Comparison of ENCODE assay signal across 8 cellular contexts in genomic region chr17:82064433-82065192, GRCh38. TPM values are rescaled to one million over a fixed set of nuclear protein-coding genes. Genes with fewer than 3 reads are reported as not detected.
DNase-seq lines count a peak whose midpoint lies in the region; ATAC-seq, FAIRE-seq and TF ChIP-seq lines count a peak whose summit lies in the region.

No MANE protein-coding gene starts in this region.

- 58% methylated on average over 36 of the region's 36 CpGs for WGBS in HUES64
- 4% methylated on average over 14 of the region's 36 CpGs for WGBS in HepG2 (ENCODE audit: low lambda C conversion rate)
- WGBS in urinary bladder = 33% methylated on average over 36 of the region's 36 CpGs

- peak in 1 of 2 experiments; percentile 58; a peak in 2 of 4 replicates for TF ChIP-seq POLR2A in HepG2 (IDR thresholded peaks at IDR 0.05; ENCODE audit: insufficient read depth in 1 of 2, low read depth in 2 of 2, low read length in 2 of 2)

- H3K4me2 ChIP-seq in HepG2 (ENCODE audit: low read depth, low read length) = peak overlapping the region; percentile 96

- CTCF ChIA-PET in HepG2 (lab: Yijun Ruan, JAX; ENCODE audit: low intra/inter-chr PET ratio, low total read pairs) = no interaction called here

- POLR2A ChIA-PET in HepG2 (lab: Yijun Ruan, JAX) = interaction anchor here (0.6 to 3.4 kb wide), 7 partner anchors 8 to 42 kb away, joined by 3 to 14 read pairs (median 4); partner anchors contain the start of gene DCXR

- H4K20me1 ChIP-seq in HepG2 (ENCODE audit: insufficient read depth, low read length) = no peaks in the 10 kb centered on the region

- in situ Hi-C loops in HepG2 (cut with HindIII; ENCODE audit: extremely low pct_ligation_motif_present, low pct_unique_long_range_greater_than_20kb) = no loop called here

- DNase-seq in AG10803 (ENCODE audit: low read depth) (no peak), ascending aorta (ENCODE audit: low spot score in 2 of 2) (no peak), HepG2 (ENCODE audit: low spot score) (peak; percentile 38), HuH-7 (ENCODE audit: low spot score) (no peak)

- no peak for TF ChIP-seq EP300 in HepG2 (IDR thresholded peaks at IDR 0.05; ENCODE audit: low read depth in 2 of 2, low read length in 2 of 2)
- TF ChIP-seq EP300 in HepG2 (CRISPR knock-in tag; IDR thresholded peaks at IDR 0.05; ENCODE audit: borderline replicate concordance) = no peak

- H3K36me3 ChIP-seq in HUES64 (ENCODE audit: insufficient read depth, low read length) = peaks cover 43% of the 10 kb centered on the region
- H3K36me3 ChIP-seq in ascending aorta = peaks cover 37 to 38% of the 10 kb centered on the region in 2 donors
- H3K36me3 ChIP-seq in HepG2 (replicated peaks in 1 of 2; ENCODE audit: control insufficient read depth in 1 of 2, insufficient read depth in 2 of 2, low read length in 2 of 2) = peaks cover 21 to 40% of the 10 kb centered on the region in 2 experiments
- no peaks in the 10 kb centered on the region for H3K36me3 ChIP-seq in urinary bladder (ENCODE audit: insufficient read depth)

- H2AFZ ChIP-seq in HepG2 (ENCODE audit: low read length) = no peak overlapping the region

- H3K9me3 ChIP-seq in HUES64 (ENCODE audit: insufficient read depth, low read depth, low read length) (no peaks in the 10 kb centered on the region), ascending aorta (no peaks in the 10 kb centered on the region), HepG2 (ENCODE audit: low read length) (no peaks in the 10 kb centered on the region)

- ATAC-seq in HepG2 (peak; percentile 44), GM18519 (IDR thresholded peaks at IDR 0.05; ENCODE audit: low FRiP score, unreplicated experiment) (no peak), HG03520 (IDR thresholded peaks at IDR 0.05; ENCODE audit: unreplicated experiment) (no peak)

- H3K79me2 ChIP-seq in HepG2 (ENCODE audit: insufficient read depth, low read length) = peaks cover 20% of the 10 kb centered on the region

- H3K4me1 ChIP-seq in HUES64 (ENCODE audit: insufficient read depth, low read length) (no peaks in the 10 kb centered on the region), ascending aorta (peaks cover 13 to 18% of the 10 kb centered on the region in 2 donors), HepG2 (ENCODE audit: insufficient read depth, low read length) (peaks cover 28% of the 10 kb centered on the region), urinary bladder (ENCODE audit: insufficient read depth) (peaks cover 4% of the 10 kb centered on the region)

- H3K9ac ChIP-seq in HUES64 (ENCODE audit: low read depth, low read length) (peak overlapping the region; percentile 70), HepG2 (ENCODE audit: insufficient read depth, low read depth, low read length) (peak overlapping the region; percentile 95)

- peak; percentile 23 for FAIRE-seq in HepG2 (lab: Jason Lieb, UNC)

- H3K4me3 ChIP-seq in AG10803 (ENCODE audit: low read length) (peak overlapping the region; percentile 81), HUES64 (ENCODE audit: low read length) (peak overlapping the region; percentile 87), ascending aorta (peak overlapping the region; percentile 87 to 92), HepG2 (replicated peaks in 1 of 3; ENCODE audit: insufficient read depth in 1 of 3, low read depth in 2 of 3, low read length in 3 of 3) (peak overlapping the region; percentile 69 to 99 (median 92)), urinary bladder (ENCODE audit: low read depth, low read length) (peak overlapping the region; percentile 94)

- intact Hi-C loops in ascending aorta (cut with DNase I) (loop anchor here (1.0 to 2.0 kb wide), 2 partner anchors 14 to 34 kb away; partner anchors contain the start of genes FASN, GPS1 and RFNG), HepG2 (cut with micrococcal nuclease; ENCODE audit: unreplicated experiment) (no loop called here)

- no peak for TF ChIP-seq RAD21 in HepG2 (CRISPR knock-in tag; IDR thresholded peaks at IDR 0.05)

- no peak overlapping the region for H3K27ac ChIP-seq in HUES64 (ENCODE audit: low read depth, low read length)
- peak overlapping the region; percentile 92 to 95 for H3K27ac ChIP-seq in ascending aorta
- H3K27ac ChIP-seq in HepG2 (ENCODE audit: extremely low read length, insufficient read depth, low read length) = peak overlapping the region; percentile 64
- peak overlapping the region; percentile 45 for H3K27ac ChIP-seq in urinary bladder (ENCODE audit: low read depth)

- BruUV-seq in HepG2 (replicated peaks; lab: Mats Ljungman, UMichigan) = TSS peak; percentile 65

- H3K27me3 ChIP-seq in HUES64 (ENCODE audit: insufficient read depth, low read length) (no peaks in the 10 kb centered on the region), ascending aorta (no peaks in the 10 kb centered on the region), HepG2 (ENCODE audit: control insufficient read depth in 1 of 2, insufficient read depth in 2 of 2, low read length in 2 of 2) (no peaks in the 10 kb centered on the region)

- TF ChIP-seq CTCF in AG10803 (conservative IDR thresholded peaks at IDR 0.05; ENCODE audit: low read length) (no peak), ascending aorta (IDR thresholded peaks at IDR 0.05) (no peak), HepG2 (CRISPR knock-in tag; IDR thresholded peaks at IDR 0.05) (no peak)

RNA-seq across cellular contexts. Expression of gene DUS1L, which starts 1.0 kb away (rescaled TPM):
- polyA plus RNA-seq in HUES64 (2013, experiment 1 of 2) = 60.5 TPM
- polyA plus RNA-seq in HUES64 (2013, experiment 2 of 2) = 61.0 TPM
- 111 TPM for total RNA-seq in ascending aorta
- total RNA-seq in HepG2 (2016; rRNA removed; fragmentation: Illumina TruSeq; extraction: Trizol) = 67.9 and 109 TPM in 2 replicates
- 206 and 220 TPM in 2 replicates for total RNA-seq in HepG2 (2016; cell fraction: cytosol; rRNA removed; fragmentation: Illumina TruSeq; extraction: Trizol; ENCODE audit: low read depth)
- 58.4 and 113 TPM in 2 replicates for total RNA-seq in HepG2 (2016; cell fraction: insoluble cytoplasmic fraction; rRNA removed; fragmentation: Illumina TruSeq; extraction: Trizol)
- 268 and 276 TPM in 2 replicates for total RNA-seq in HepG2 (2016; cell fraction: membrane; rRNA removed; fragmentation: Illumina TruSeq; extraction: Trizol)
- total RNA-seq in HepG2 (2016; cell fraction: nucleus; rRNA removed; fragmentation: Illumina TruSeq; extraction: Trizol) = 69.9 and 102 TPM in 2 replicates
- 81.0 and 108 TPM in 2 replicates for polyA plus RNA-seq in HepG2 (2011; rRNA removed)
- polyA plus RNA-seq in HepG2 (2011; cell fraction: cytosol; rRNA removed) = 64.5 and 97.7 TPM in 2 replicates
- polyA plus RNA-seq in HepG2 (2011; cell fraction: nucleus; rRNA removed) = 583 and 668 TPM in 2 replicates
- 82.7 and 123 TPM in 2 replicates for polyA plus RNA-seq in HepG2 (2012)
- polyA plus RNA-seq in HepG2 (2016; cell fraction: cytosol; fragmentation: Illumina TruSeq; extraction: Trizol; ENCODE audit: low read depth) = 353 and 384 TPM in 2 replicates
- 138 and 172 TPM in 2 replicates for polyA plus RNA-seq in HepG2 (2016; cell fraction: insoluble cytoplasmic fraction; fragmentation: Illumina TruSeq; extraction: Trizol; ENCODE audit: low read depth)
- 444 and 521 TPM in 2 replicates for polyA plus RNA-seq in HepG2 (2016; cell fraction: membrane; fragmentation: Illumina TruSeq; extraction: Trizol; ENCODE audit: low read depth)
- polyA plus RNA-seq in HepG2 (2016; cell fraction: nucleus; fragmentation: Illumina TruSeq; extraction: Trizol; ENCODE audit: insufficient read depth, low read depth) = 330 and 339 TPM in 2 replicates
- 47.0 and 79.2 TPM in 2 replicates for polyA minus RNA-seq in HepG2 (2011; rRNA and poly(A)+ RNA removed; ENCODE audit: low replicate concordance)
- 31.7 and 34.4 TPM in 2 replicates for polyA minus RNA-seq in HepG2 (2011; cell fraction: cytosol; rRNA and poly(A)+ RNA removed)
- 85.7 and 87.9 TPM in 2 replicates for polyA minus RNA-seq in HepG2 (2011; cell fraction: nucleus; rRNA and poly(A)+ RNA removed)
- 24.5 TPM for total RNA-seq in urinary bladder
- 67.5 TPM for polyA plus RNA-seq in urinary bladder

RNA-seq across cellular contexts. Expression of gene GPS1, which starts 12.9 kb away (rescaled TPM):
- polyA plus RNA-seq in HUES64 (2013, experiment 1 of 2) = 119 TPM
- polyA plus RNA-seq in HUES64 (2013, experiment 2 of 2) = 107 TPM
- total RNA-seq in ascending aorta = 42.1 TPM
- total RNA-seq in HepG2 (2016; rRNA removed; fragmentation: Illumina TruSeq; extraction: Trizol) = 106 and 124 TPM in 2 replicates
- 87.3 and 88.2 TPM in 2 replicates for total RNA-seq in HepG2 (2016; cell fraction: cytosol; rRNA removed; fragmentation: Illumina TruSeq; extraction: Trizol; ENCODE audit: low read depth)
- 99.7 and 134 TPM in 2 replicates for total RNA-seq in HepG2 (2016; cell fraction: insoluble cytoplasmic fraction; rRNA removed; fragmentation: Illumina TruSeq; extraction: Trizol)
- 96.5 and 111 TPM in 2 replicates for total RNA-seq in HepG2 (2016; cell fraction: membrane; rRNA removed; fragmentation: Illumina TruSeq; extraction: Trizol)
- total RNA-seq in HepG2 (2016; cell fraction: nucleus; rRNA removed; fragmentation: Illumina TruSeq; extraction: Trizol) = 89.5 and 106 TPM in 2 replicates
- polyA plus RNA-seq in HepG2 (2011; rRNA removed) = 128 and 161 TPM in 2 replicates
- 107 and 157 TPM in 2 replicates for polyA plus RNA-seq in HepG2 (2011; cell fraction: cytosol; rRNA removed)
- polyA plus RNA-seq in HepG2 (2011; cell fraction: nucleus; rRNA removed) = 389 and 467 TPM in 2 replicates
- polyA plus RNA-seq in HepG2 (2012) = 102 and 120 TPM in 2 replicates
- polyA plus RNA-seq in HepG2 (2016; cell fraction: cytosol; fragmentation: Illumina TruSeq; extraction: Trizol; ENCODE audit: low read depth) = 96.5 and 102 TPM in 2 replicates
- polyA plus RNA-seq in HepG2 (2016; cell fraction: insoluble cytoplasmic fraction; fragmentation: Illumina TruSeq; extraction: Trizol; ENCODE audit: low read depth) = 120 and 146 TPM in 2 replicates
- 103 and 104 TPM in 2 replicates for polyA plus RNA-seq in HepG2 (2016; cell fraction: membrane; fragmentation: Illumina TruSeq; extraction: Trizol; ENCODE audit: low read depth)
- 225 and 229 TPM in 2 replicates for polyA plus RNA-seq in HepG2 (2016; cell fraction: nucleus; fragmentation: Illumina TruSeq; extraction: Trizol; ENCODE audit: insufficient read depth, low read depth)
- 182 and 265 TPM in 2 replicates for polyA minus RNA-seq in HepG2 (2011; rRNA and poly(A)+ RNA removed; ENCODE audit: low replicate concordance)
- polyA minus RNA-seq in HepG2 (2011; cell fraction: cytosol; rRNA and poly(A)+ RNA removed) = 76.6 and 80.3 TPM in 2 replicates
- polyA minus RNA-seq in HepG2 (2011; cell fraction: nucleus; rRNA and poly(A)+ RNA removed) = 60.2 and 61.0 TPM in 2 replicates
- total RNA-seq in urinary bladder = 37.3 TPM
- 95.4 TPM for polyA plus RNA-seq in urinary bladder

RNA-seq across cellular contexts. Expression of gene RFNG, which starts 13.0 kb away (rescaled TPM):
- polyA plus RNA-seq in HUES64 (2013, experiment 1 of 2) = 21.6 TPM
- 23.0 TPM for polyA plus RNA-seq in HUES64 (2013, experiment 2 of 2)
- total RNA-seq in ascending aorta (73.7 TPM), HepG2 (2016; rRNA removed; fragmentation: Illumina TruSeq; extraction: Trizol) (27.8 and 64.0 TPM in 2 replicates), urinary bladder (16.5 TPM)
- total RNA-seq in HepG2 (2016; cell fraction: cytosol; rRNA removed; fragmentation: Illumina TruSeq; extraction: Trizol; ENCODE audit: low read depth) = 72.5 and 73.8 TPM in 2 replicates
- total RNA-seq in HepG2 (2016; cell fraction: insoluble cytoplasmic fraction; rRNA removed; fragmentation: Illumina TruSeq; extraction: Trizol) = 23.6 and 61.0 TPM in 2 replicates
- total RNA-seq in HepG2 (2016; cell fraction: membrane; rRNA removed; fragmentation: Illumina TruSeq; extraction: Trizol) = 95.0 and 98.0 TPM in 2 replicates
- total RNA-seq in HepG2 (2016; cell fraction: nucleus; rRNA removed; fragmentation: Illumina TruSeq; extraction: Trizol) = 53.3 and 60.7 TPM in 2 replicates
- polyA plus RNA-seq in HepG2 (2011; rRNA removed) (61.4 and 90.6 TPM in 2 replicates), urinary bladder (47.0 TPM)
- polyA plus RNA-seq in HepG2 (2011; cell fraction: cytosol; rRNA removed) = 36.1 and 62.0 TPM in 2 replicates
- polyA plus RNA-seq in HepG2 (2011; cell fraction: nucleus; rRNA removed) = 548 and 733 TPM in 2 replicates
- polyA plus RNA-seq in HepG2 (2012) = 60.9 and 71.7 TPM in 2 replicates
- 106 and 121 TPM in 2 replicates for polyA plus RNA-seq in HepG2 (2016; cell fraction: cytosol; fragmentation: Illumina TruSeq; extraction: Trizol; ENCODE audit: low read depth)
- 35.7 and 47.7 TPM in 2 replicates for polyA plus RNA-seq in HepG2 (2016; cell fraction: insoluble cytoplasmic fraction; fragmentation: Illumina TruSeq; extraction: Trizol; ENCODE audit: low read depth)
- polyA plus RNA-seq in HepG2 (2016; cell fraction: membrane; fragmentation: Illumina TruSeq; extraction: Trizol; ENCODE audit: low read depth) = 128 and 132 TPM in 2 replicates
- 227 and 229 TPM in 2 replicates for polyA plus RNA-seq in HepG2 (2016; cell fraction: nucleus; fragmentation: Illumina TruSeq; extraction: Trizol; ENCODE audit: insufficient read depth, low read depth)
- polyA minus RNA-seq in HepG2 (2011; rRNA and poly(A)+ RNA removed; ENCODE audit: low replicate concordance) = 12.3 and 58.2 TPM in 2 replicates
- polyA minus RNA-seq in HepG2 (2011; cell fraction: cytosol; rRNA and poly(A)+ RNA removed) = 21.9 and 29.0 TPM in 2 replicates
- polyA minus RNA-seq in HepG2 (2011; cell fraction: nucleus; rRNA and poly(A)+ RNA removed) = 29.7 and 35.9 TPM in 2 replicates

RNA-seq across cellular contexts. Expression of gene DCXR, which starts 27.1 kb away (rescaled TPM):
- 53.5 TPM for polyA plus RNA-seq in HUES64 (2013, experiment 1 of 2)
- 64.1 TPM for polyA plus RNA-seq in HUES64 (2013, experiment 2 of 2)
- total RNA-seq in ascending aorta = 160 TPM
- 286 and 311 TPM in 2 replicates for total RNA-seq in HepG2 (2016; rRNA removed; fragmentation: Illumina TruSeq; extraction: Trizol)
- 275 and 353 TPM in 2 replicates for total RNA-seq in HepG2 (2016; cell fraction: cytosol; rRNA removed; fragmentation: Illumina TruSeq; extraction: Trizol; ENCODE audit: low read depth)
- total RNA-seq in HepG2 (2016; cell fraction: insoluble cytoplasmic fraction; rRNA removed; fragmentation: Illumina TruSeq; extraction: Trizol) = 302 and 321 TPM in 2 replicates
- total RNA-seq in HepG2 (2016; cell fraction: membrane; rRNA removed; fragmentation: Illumina TruSeq; extraction: Trizol) = 228 and 297 TPM in 2 replicates
- total RNA-seq in HepG2 (2016; cell fraction: nucleus; rRNA removed; fragmentation: Illumina TruSeq; extraction: Trizol) = 132 and 152 TPM in 2 replicates
- 287 and 290 TPM in 2 replicates for polyA plus RNA-seq in HepG2 (2011; rRNA removed)
- 253 and 424 TPM in 2 replicates for polyA plus RNA-seq in HepG2 (2011; cell fraction: cytosol; rRNA removed)
- 645 and 737 TPM in 2 replicates for polyA plus RNA-seq in HepG2 (2011; cell fraction: nucleus; rRNA removed)
- 190 and 266 TPM in 2 replicates for polyA plus RNA-seq in HepG2 (2012)
- 398 and 426 TPM in 2 replicates for polyA plus RNA-seq in HepG2 (2016; cell fraction: cytosol; fragmentation: Illumina TruSeq; extraction: Trizol; ENCODE audit: low read depth)
- 296 and 330 TPM in 2 replicates for polyA plus RNA-seq in HepG2 (2016; cell fraction: insoluble cytoplasmic fraction; fragmentation: Illumina TruSeq; extraction: Trizol; ENCODE audit: low read depth)
- 308 and 335 TPM in 2 replicates for polyA plus RNA-seq in HepG2 (2016; cell fraction: membrane; fragmentation: Illumina TruSeq; extraction: Trizol; ENCODE audit: low read depth)
- polyA plus RNA-seq in HepG2 (2016; cell fraction: nucleus; fragmentation: Illumina TruSeq; extraction: Trizol; ENCODE audit: insufficient read depth, low read depth) = 280 and 299 TPM in 2 replicates
- 73.9 and 172 TPM in 2 replicates for polyA minus RNA-seq in HepG2 (2011; rRNA and poly(A)+ RNA removed; ENCODE audit: low replicate concordance)
- 52.1 and 74.6 TPM in 2 replicates for polyA minus RNA-seq in HepG2 (2011; cell fraction: cytosol; rRNA and poly(A)+ RNA removed)
- 61.5 and 67.5 TPM in 2 replicates for polyA minus RNA-seq in HepG2 (2011; cell fraction: nucleus; rRNA and poly(A)+ RNA removed)
- 17.2 TPM for total RNA-seq in urinary bladder
- 129 TPM for polyA plus RNA-seq in urinary bladder

RNA-seq across cellular contexts. Expression of gene RAC3, which starts 33.1 kb away (rescaled TPM):
- polyA plus RNA-seq in HUES64 (2013, experiment 1 of 2) = 73.2 TPM
- 74.7 TPM for polyA plus RNA-seq in HUES64 (2013, experiment 2 of 2)
- total RNA-seq in ascending aorta (not detected), HepG2 (2016; rRNA removed; fragmentation: Illumina TruSeq; extraction: Trizol) (4.0 and 10.5 TPM in 2 replicates), urinary bladder (10.4 TPM)
- 6.8 and 9.8 TPM in 2 replicates for total RNA-seq in HepG2 (2016; cell fraction: cytosol; rRNA removed; fragmentation: Illumina TruSeq; extraction: Trizol; ENCODE audit: low read depth)
- total RNA-seq in HepG2 (2016; cell fraction: insoluble cytoplasmic fraction; rRNA removed; fragmentation: Illumina TruSeq; extraction: Trizol) = 3.9 and 12.6 TPM in 2 replicates
- total RNA-seq in HepG2 (2016; cell fraction: membrane; rRNA removed; fragmentation: Illumina TruSeq; extraction: Trizol) = 7.3 and 10.1 TPM in 2 replicates
- 11.7 and 12.9 TPM in 2 replicates for total RNA-seq in HepG2 (2016; cell fraction: nucleus; rRNA removed; fragmentation: Illumina TruSeq; extraction: Trizol)
- polyA plus RNA-seq in HepG2 (2011; rRNA removed) (21.3 and 24.1 TPM in 2 replicates), urinary bladder (5.9 TPM)
- polyA plus RNA-seq in HepG2 (2011; cell fraction: cytosol; rRNA removed) = 12.8 and 16.7 TPM in 2 replicates
- 111 and 165 TPM in 2 replicates for polyA plus RNA-seq in HepG2 (2011; cell fraction: nucleus; rRNA removed)
- 6.3 and 10.6 TPM in 2 replicates for polyA plus RNA-seq in HepG2 (2012)
- polyA plus RNA-seq in HepG2 (2016; cell fraction: cytosol; fragmentation: Illumina TruSeq; extraction: Trizol; ENCODE audit: low read depth) = 10.4 and 12.0 TPM in 2 replicates
- 6.0 and 7.2 TPM in 2 replicates for polyA plus RNA-seq in HepG2 (2016; cell fraction: insoluble cytoplasmic fraction; fragmentation: Illumina TruSeq; extraction: Trizol; ENCODE audit: low read depth)
- 8.8 and 10.0 TPM in 2 replicates for polyA plus RNA-seq in HepG2 (2016; cell fraction: membrane; fragmentation: Illumina TruSeq; extraction: Trizol; ENCODE audit: low read depth)
- 45.9 and 51.6 TPM in 2 replicates for polyA plus RNA-seq in HepG2 (2016; cell fraction: nucleus; fragmentation: Illumina TruSeq; extraction: Trizol; ENCODE audit: insufficient read depth, low read depth)
- polyA minus RNA-seq in HepG2 (2011; rRNA and poly(A)+ RNA removed; ENCODE audit: low replicate concordance) = 12.6 and 13.2 TPM in 2 replicates
- 3.0 and 3.6 TPM in 2 replicates for polyA minus RNA-seq in HepG2 (2011; cell fraction: cytosol; rRNA and poly(A)+ RNA removed)
- 6.7 and 7.6 TPM in 2 replicates for polyA minus RNA-seq in HepG2 (2011; cell fraction: nucleus; rRNA and poly(A)+ RNA removed)
